1 cellular context compared by ENCODE assay signal in genomic region chr2:119856469-119856901, GRCh38.
A peak's percentile ranks its signal among the peaks of the same experiment; 100 is the strongest.
TF ChIP-seq lines count a peak whose summit lies in the region.

No MANE protein-coding gene starts in this region.

TF ChIP-seq in GM12878, 131 proteins besides CTCF, POLR2A, EP300 and RAD21:
- TF ChIP-seq PBX3 (IDR thresholded peaks at IDR 0.05; ENCODE audit: insufficient replicate concordance, low read depth, low read length) (peak; percentile 14), NR2F1 (conservative IDR thresholded peaks at IDR 0.05) (no peak)
